19 cellular contexts compared by ENCODE assay signal in genomic region chr20:4719190-4719589, GRCh38. TPM values are rescaled to one million over a fixed set of nuclear protein-coding genes. Genes with fewer than 3 reads are reported as not detected.
A peak's percentile ranks its signal among the peaks of the same experiment; 100 is the strongest.
DNase-seq lines count a peak whose midpoint lies in the region; ATAC-seq, FAIRE-seq and TF ChIP-seq lines count a peak whose summit lies in the region.
"Had no signal": no experiment of that assay in that cellular context is flagged by ENCODE, and none has a peak within 500 bp of the region (broad histone marks: within the 10 kb centered on the region; RNA-seq: fewer than 3 reads in every experiment).

No MANE protein-coding gene starts in this region.

- no peak for TF ChIP-seq RAD21 in HepG2 (CRISPR knock-in tag; IDR thresholded peaks at IDR 0.05)

- in situ Hi-C loops in HepG2 (cut with HindIII; ENCODE audit: extremely low pct_ligation_motif_present, low pct_unique_long_range_greater_than_20kb) = no loop called here

- H3K9me3 ChIP-seq in HepG2 (ENCODE audit: low read length) = no peaks in the 10 kb centered on the region
- no peaks in the 10 kb centered on the region for H3K9me3 ChIP-seq in right lobe of liver
- peaks cover 0 to 3% (median 0%) of the 10 kb centered on the region in 8 donors for H3K9me3 ChIP-seq in spleen
- no peaks in the 10 kb centered on the region for H3K9me3 ChIP-seq in PC-3 (ENCODE audit: low read length)
- H3K9me3 ChIP-seq: SJCRH30 had no signal

- intact Hi-C loops in HepG2 (cut with micrococcal nuclease; ENCODE audit: unreplicated experiment) = no loop called here
- intact Hi-C loops in right lobe of liver (cut with DNase I) = no loop called here
- intact Hi-C loops in dendritic cell treated with granulocyte-macrophage colony-stimulating factor and Interleukin-4, amounts not matched to agents 40 ng/mL and 50 ng/mL, for 4 days (cut with micrococcal nuclease) = no loop called here
- intact Hi-C loops in spleen (cut with DNase I; ENCODE audit: low total_unique reads) = no loop called here
- intact Hi-C loops in PC-3 (cut with micrococcal nuclease) = no loop called here

- H3K79me2 ChIP-seq in HepG2 (ENCODE audit: insufficient read depth, low read length) = no peaks in the 10 kb centered on the region
- H3K79me2 ChIP-seq in PC-3 (ENCODE audit: low read length) = no peaks in the 10 kb centered on the region

- POLR2A ChIA-PET in HepG2 (lab: Yijun Ruan, JAX) = interaction anchor here (1.1 kb wide), 1 partner anchor 106 kb away, joined by 3 read pairs; no protein-coding TSS in a partner anchor
- POLR2A ChIA-PET in PC-3 (lab: Charles Lee; ENCODE audit: unreplicated experiment) = no interaction called here
- POLR2A ChIA-PET in GM10248 (lab: Yijun Ruan, JAX) = no interaction called here

- H3K4me1 Mint-ChIP-seq in dendritic cell treated with granulocyte-macrophage colony-stimulating factor and Interleukin-4, amounts not matched to agents 40 ng/mL and 50 ng/mL, for 4 days (ENCODE audit: low read depth) = peaks cover 33% of the 10 kb centered on the region

- TF ChIP-seq EP300 in HepG2 (IDR thresholded peaks at IDR 0.05; ENCODE audit: low read depth in 2 of 2, low read length in 2 of 2) (no peak), HepG2 (CRISPR knock-in tag; IDR thresholded peaks at IDR 0.05; ENCODE audit: borderline replicate concordance) (no peak)

- no peaks in the 10 kb centered on the region for H3K36me3 Mint-ChIP-seq in dendritic cell treated with granulocyte-macrophage colony-stimulating factor and Interleukin-4, amounts not matched to agents 40 ng/mL and 50 ng/mL, for 4 days (ENCODE audit: low read depth)

- H2AFZ ChIP-seq in HepG2 (ENCODE audit: low read length) = no peak overlapping the region
- H2AFZ ChIP-seq in PC-3 (ENCODE audit: low read length) = no peak overlapping the region

- TF ChIP-seq POLR2A in HepG2 (IDR thresholded peaks at IDR 0.05; ENCODE audit: insufficient read depth in 1 of 2, low read depth in 2 of 2, low read length in 2 of 2) (no peak), right lobe of liver (IDR thresholded peaks at IDR 0.05) (no peak), spleen (IDR thresholded peaks at IDR 0.05) (no peak)

- BruUV-seq in HepG2 (replicated peaks; lab: Mats Ljungman, UMichigan) (no TSS peak), PC-3 (replicated peaks; lab: Mats Ljungman, UMichigan) (no TSS peak)

- peak overlapping the region; percentile 96 for H3K27ac Mint-ChIP-seq in dendritic cell treated with granulocyte-macrophage colony-stimulating factor and Interleukin-4, amounts not matched to agents 40 ng/mL and 50 ng/mL, for 4 days

- H3F3A ChIP-seq in PC-3 (ENCODE audit: low read length, unreplicated experiment) = no peaks in the 10 kb centered on the region

- H3K9me2 ChIP-seq in PC-3 (replicated peaks; ENCODE audit: low read length) = no peaks in the 10 kb centered on the region

- ATAC-seq in HepG2 = no peak
- ATAC-seq in right lobe of liver = no peak
- no peak for ATAC-seq in PC-3
- ATAC-seq in HG03097 (IDR thresholded peaks at IDR 0.05; ENCODE audit: low FRiP score, unreplicated experiment) = no peak

- H3K4me3 ChIP-seq in HepG2 (replicated peaks in 1 of 3; ENCODE audit: insufficient read depth in 1 of 3, low read depth in 2 of 3, low read length in 3 of 3) = no peak overlapping the region
- H3K4me3 ChIP-seq in right lobe of liver = no peak overlapping the region
- H3K4me3 ChIP-seq in spleen = no peak overlapping the region
- no peak overlapping the region for H3K4me3 ChIP-seq in PC-3 (ENCODE audit: low read length)
- H3K4me3 ChIP-seq: SJCRH30 had no signal

- no peak for DNase-seq in HepG2 (ENCODE audit: low spot score)
- no peak for DNase-seq in right lobe of liver
- no peak for DNase-seq in spleen
- no peak for DNase-seq in NCI-H1105 treated with DMSO at 0.1 percent for 48 hours (lab: John Stamatoyannopoulos, UW)
- DNase-seq in PC-3 = no peak
- DNase-seq in GM10248 (ENCODE audit: extremely low spot score) = no peak
- DNase-seq: 8988T, EL, HCEC 1CT, IMR-90, NCI-H1436 treated with DMSO at 0.1 percent for 48 hours, NCI-H2081, NCI-H2227 treated with DMSO at 0.1 percent for 48 hours, NCI-H526 treated with DMSO at 0.1 percent for 48 hours, OCI-M1, SJCRH30 had no signal

- H3K4me1 ChIP-seq in HepG2 (ENCODE audit: insufficient read depth, low read length) = peaks cover 17% of the 10 kb centered on the region
- H3K4me1 ChIP-seq in right lobe of liver = peaks cover 0 to 5% (median 0%) of the 10 kb centered on the region in 4 donors
- H3K4me1 ChIP-seq in spleen = peaks cover 0 to 23% (median 18%) of the 10 kb centered on the region in 6 donors
- H3K4me1 ChIP-seq in PC-3 (ENCODE audit: insufficient read depth, low read length) = no peaks in the 10 kb centered on the region

- H3K36me3 ChIP-seq in HepG2 (replicated peaks in 1 of 2; ENCODE audit: control insufficient read depth in 1 of 2, insufficient read depth in 2 of 2, low read length in 2 of 2) (no peaks in the 10 kb centered on the region), right lobe of liver (no peaks in the 10 kb centered on the region), spleen (no peaks in the 10 kb centered on the region), PC-3 (ENCODE audit: low read depth, low read length) (no peaks in the 10 kb centered on the region)
- H3K36me3 ChIP-seq: SJCRH30 had no signal

- 55% methylated on average over 2 of the region's 2 CpGs for WGBS in HepG2 (ENCODE audit: low lambda C conversion rate)
- 83% methylated on average over 2 of the region's 2 CpGs for WGBS in right lobe of liver (ENCODE audit: insufficient coverage, low coverage, low lambda C conversion rate, missing lambda C conversion rate)
- WGBS in spleen, 5 donors = 92 to 99% (median 95%) methylated on average over 2 of the region's 2 CpGs

- FAIRE-seq in HepG2 (lab: Jason Lieb, UNC) = no peak

- H3K4me2 ChIP-seq in HepG2 (ENCODE audit: low read depth, low read length) = no peak overlapping the region
- no peak overlapping the region for H3K4me2 ChIP-seq in PC-3 (ENCODE audit: low read length)

- CTCF ChIA-PET in HepG2 (lab: Yijun Ruan, JAX; ENCODE audit: low intra/inter-chr PET ratio, low total read pairs) = interaction anchor here (4.8 kb wide), 1 partner anchor 110 kb away, joined by 210 read pairs; no protein-coding TSS in a partner anchor
- CTCF ChIA-PET in PC-3 (lab: Charles Lee) = interaction anchor here (0.6 kb wide), 1 partner anchor 29 kb away, joined by 3 read pairs; no protein-coding TSS in a partner anchor
- CTCF ChIA-PET in GM10248 (lab: Yijun Ruan, JAX) = interaction anchor here (1.0 to 9.7 kb wide), 6 partner anchors 20 to 114 kb away, joined by 3 to 120 read pairs (median 7); no protein-coding TSS in a partner anchor

- H3K27ac ChIP-seq in HepG2 (ENCODE audit: extremely low read length, insufficient read depth, low read length) = no peak overlapping the region
- no peak overlapping the region for H3K27ac ChIP-seq in right lobe of liver
- H3K27ac ChIP-seq in spleen = peak overlapping the region in 7 of 8 donors; percentile 78 to 94 (median 85)
- H3K27ac ChIP-seq in PC-3 (ENCODE audit: low read length) = no peak overlapping the region
- H3K27ac ChIP-seq: RWPE1, SJCRH30 had no signal

- H3K27me3 Mint-ChIP-seq in dendritic cell treated with granulocyte-macrophage colony-stimulating factor and Interleukin-4, amounts not matched to agents 40 ng/mL and 50 ng/mL, for 4 days = peaks cover 5% of the 10 kb centered on the region

- H4K20me1 ChIP-seq in HepG2 (ENCODE audit: insufficient read depth, low read length) (no peaks in the 10 kb centered on the region), PC-3 (ENCODE audit: low read length) (no peaks in the 10 kb centered on the region)

- H3K9ac ChIP-seq in HepG2 (ENCODE audit: insufficient read depth, low read depth, low read length) = no peak overlapping the region
- no peak overlapping the region for H3K9ac ChIP-seq in PC-3 (ENCODE audit: low read length)

- H3K4me3 Mint-ChIP-seq in dendritic cell treated with granulocyte-macrophage colony-stimulating factor and Interleukin-4, amounts not matched to agents 40 ng/mL and 50 ng/mL, for 4 days = no peak overlapping the region

- H3K27me3 ChIP-seq in HepG2 (ENCODE audit: control insufficient read depth in 1 of 2, insufficient read depth in 2 of 2, low read length in 2 of 2) = peaks cover 3 to 48% of the 10 kb centered on the region in 2 experiments
- no peaks in the 10 kb centered on the region for H3K27me3 ChIP-seq in right lobe of liver
- H3K27me3 ChIP-seq in spleen (replicated peaks in 1 of 7) = no peaks in the 10 kb centered on the region
- no peaks in the 10 kb centered on the region for H3K27me3 ChIP-seq in PC-3 (ENCODE audit: low read length)

- TF ChIP-seq CTCF in HepG2 (CRISPR knock-in tag; IDR thresholded peaks at IDR 0.05) (no peak), right lobe of liver (IDR thresholded peaks at IDR 0.05) (no peak), spleen (IDR thresholded peaks at IDR 0.05 in 8 of 11, conservative IDR thresholded peaks at IDR 0.05 in 3 of 11) (no peak), PC-3 (conservative IDR thresholded peaks at IDR 0.05; ENCODE audit: low read depth, low read length) (no peak), GM10248 (IDR thresholded peaks at IDR 0.05; ENCODE audit: control extremely low read depth, extremely low read depth, low read depth, missing control alignments) (no peak)

- H3K9me3 Mint-ChIP-seq in dendritic cell treated with granulocyte-macrophage colony-stimulating factor and Interleukin-4, amounts not matched to agents 40 ng/mL and 50 ng/mL, for 4 days = no peaks in the 10 kb centered on the region

RNA-seq across cellular contexts. Expression of gene PRND, which starts 2.5 kb away (rescaled TPM):
- not detected in 2 replicates for total RNA-seq in HepG2 (2016; rRNA removed; fragmentation: Illumina TruSeq; extraction: Trizol)
- total RNA-seq in HepG2 (2016; cell fraction: cytosol; rRNA removed; fragmentation: Illumina TruSeq; extraction: Trizol; ENCODE audit: low read depth) = not detected in 2 replicates
- total RNA-seq in HepG2 (2016; cell fraction: insoluble cytoplasmic fraction; rRNA removed; fragmentation: Illumina TruSeq; extraction: Trizol) = not detected in 2 replicates
- not detected in 2 replicates for total RNA-seq in HepG2 (2016; cell fraction: membrane; rRNA removed; fragmentation: Illumina TruSeq; extraction: Trizol)
- total RNA-seq in HepG2 (2016; cell fraction: nucleus; rRNA removed; fragmentation: Illumina TruSeq; extraction: Trizol) = not detected in 2 replicates
- polyA plus RNA-seq in HepG2 (2011; rRNA removed) = not detected in 2 replicates
- not detected in 2 replicates for polyA plus RNA-seq in HepG2 (2011; cell fraction: cytosol; rRNA removed)
- polyA plus RNA-seq in HepG2 (2011; cell fraction: nucleus; rRNA removed) = not detected in 2 replicates
- polyA plus RNA-seq in HepG2 (2012) = not detected in 2 replicates
- not detected in 2 replicates for polyA plus RNA-seq in HepG2 (2016; cell fraction: cytosol; fragmentation: Illumina TruSeq; extraction: Trizol; ENCODE audit: low read depth)
- polyA plus RNA-seq in HepG2 (2016; cell fraction: insoluble cytoplasmic fraction; fragmentation: Illumina TruSeq; extraction: Trizol; ENCODE audit: low read depth) = not detected in 2 replicates
- not detected in 2 replicates for polyA plus RNA-seq in HepG2 (2016; cell fraction: membrane; fragmentation: Illumina TruSeq; extraction: Trizol; ENCODE audit: low read depth)
- not detected in 2 replicates for polyA plus RNA-seq in HepG2 (2016; cell fraction: nucleus; fragmentation: Illumina TruSeq; extraction: Trizol; ENCODE audit: insufficient read depth, low read depth)
- not detected in 2 replicates for polyA minus RNA-seq in HepG2 (2011; rRNA and poly(A)+ RNA removed; ENCODE audit: low replicate concordance)
- polyA minus RNA-seq in HepG2 (2011; cell fraction: cytosol; rRNA and poly(A)+ RNA removed) = not detected in 2 replicates
- polyA minus RNA-seq in HepG2 (2011; cell fraction: nucleus; rRNA and poly(A)+ RNA removed) = not detected in 2 replicates
- total RNA-seq in right lobe of liver = not detected
- total RNA-seq in spleen = not detected
- under 1 TPM in 1 of 3 donors, not detected in 2; 0.03 TPM for polyA plus RNA-seq in spleen
- total RNA-seq in PC-3 (2014; rRNA removed) = not detected in 2 replicates
- total RNA-seq: IMR-90, SJCRH30 had no signal
- polyA plus RNA-seq: IMR-90 had no signal

RNA-seq across cellular contexts. Expression of gene PRNP, which starts 32.9 kb away (rescaled TPM):
- 49.5 and 90.2 TPM in 2 replicates for total RNA-seq in HepG2 (2016; rRNA removed; fragmentation: Illumina TruSeq; extraction: Trizol)
- 13.4 and 13.5 TPM in 2 replicates for total RNA-seq in HepG2 (2016; cell fraction: cytosol; rRNA removed; fragmentation: Illumina TruSeq; extraction: Trizol; ENCODE audit: low read depth)
- total RNA-seq in HepG2 (2016; cell fraction: insoluble cytoplasmic fraction; rRNA removed; fragmentation: Illumina TruSeq; extraction: Trizol) = 46.2 and 90.7 TPM in 2 replicates
- 34.2 and 39.7 TPM in 2 replicates for total RNA-seq in HepG2 (2016; cell fraction: membrane; rRNA removed; fragmentation: Illumina TruSeq; extraction: Trizol)
- total RNA-seq in HepG2 (2016; cell fraction: nucleus; rRNA removed; fragmentation: Illumina TruSeq; extraction: Trizol) = 74.6 and 91.1 TPM in 2 replicates
- 176 and 203 TPM in 2 replicates for polyA plus RNA-seq in HepG2 (2011; rRNA removed)
- 188 and 194 TPM in 2 replicates for polyA plus RNA-seq in HepG2 (2011; cell fraction: cytosol; rRNA removed)
- polyA plus RNA-seq in HepG2 (2011; cell fraction: nucleus; rRNA removed) = 48.0 and 50.3 TPM in 2 replicates
- polyA plus RNA-seq in HepG2 (2012) = 103 and 105 TPM in 2 replicates
- 10.8 and 11.8 TPM in 2 replicates for polyA plus RNA-seq in HepG2 (2016; cell fraction: cytosol; fragmentation: Illumina TruSeq; extraction: Trizol; ENCODE audit: low read depth)
- 56.4 and 59.5 TPM in 2 replicates for polyA plus RNA-seq in HepG2 (2016; cell fraction: insoluble cytoplasmic fraction; fragmentation: Illumina TruSeq; extraction: Trizol; ENCODE audit: low read depth)
- 24.0 and 24.5 TPM in 2 replicates for polyA plus RNA-seq in HepG2 (2016; cell fraction: membrane; fragmentation: Illumina TruSeq; extraction: Trizol; ENCODE audit: low read depth)
- 131 and 138 TPM in 2 replicates for polyA plus RNA-seq in HepG2 (2016; cell fraction: nucleus; fragmentation: Illumina TruSeq; extraction: Trizol; ENCODE audit: insufficient read depth, low read depth)
- 95.4 and 192 TPM in 2 replicates for polyA minus RNA-seq in HepG2 (2011; rRNA and poly(A)+ RNA removed; ENCODE audit: low replicate concordance)
- polyA minus RNA-seq in HepG2 (2011; cell fraction: cytosol; rRNA and poly(A)+ RNA removed) = 126 and 147 TPM in 2 replicates
- 25.6 and 36.6 TPM in 2 replicates for polyA minus RNA-seq in HepG2 (2011; cell fraction: nucleus; rRNA and poly(A)+ RNA removed)
- 10 to 100 TPM; 20.8 to 59.9 (median 41.7) TPM for total RNA-seq in right lobe of liver
- 10 to 100 TPM; 49.7 to 92.4 (median 78.3) TPM for total RNA-seq in spleen
- 10 to 100 TPM; 25.9 to 37.5 (median 31.9) TPM for polyA plus RNA-seq in spleen
- total RNA-seq in PC-3 (2014; rRNA removed) = 274 and 312 TPM in 2 replicates

Comparison
In these comparisons a context has a peak if more than half of its experiments do, and no peak if none do; other contexts are left out.
1. H3K27ac ChIP-seq: peak in spleen (7 of 8); none in HepG2 (single experiment), right lobe of liver (0 of 3) and PC-3 (single experiment).